36 cellular contexts compared by ENCODE assay signal in the genomic region with DNA sequence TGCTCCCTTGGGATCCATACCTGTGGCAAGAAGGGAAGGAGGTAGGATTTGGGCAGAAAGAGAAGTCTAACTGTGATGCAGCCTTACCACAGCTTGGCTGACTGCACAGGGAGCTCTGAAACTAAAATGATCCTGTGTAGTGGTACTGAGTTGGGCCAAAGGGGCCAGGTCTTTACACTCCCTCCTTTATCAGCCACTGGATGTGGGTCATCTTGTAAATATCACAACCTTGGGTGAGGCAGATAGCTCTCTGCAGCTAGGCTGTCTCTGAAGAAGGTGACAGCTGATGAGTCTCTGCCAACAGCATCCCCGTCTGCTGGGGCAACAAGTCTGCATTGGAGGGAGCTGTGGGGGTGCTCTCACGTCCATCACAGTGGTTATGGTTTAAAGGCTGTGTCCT.
"Had no signal": no experiment of that assay in that cellular context is flagged by ENCODE, and none has a peak within 500 bp of the region (broad histone marks: within the 10 kb centered on the region; RNA-seq: fewer than 3 reads in every experiment).

No MANE protein-coding gene starts in this region.

- H3K27ac Mint-ChIP-seq: activated B cell treated with CpG ODN at 0.5 μM for 24 hours; activated CD4-positive, alpha-beta memory T cell treated with anti-CD3 and anti-CD28 coated beads for 36 hours; activated CD4-positive, alpha-beta T cell treated with anti-CD3 and anti-CD28 coated beads, Interleukin-2, amount 10 ng/mL, durations not matched to agents 24 days and 14 days; activated CD8-positive, alpha-beta T cell treated with anti-CD3 and anti-CD28 coated beads for 36 hours; activated naive CD4-positive, alpha-beta T cell treated with anti-CD3 and anti-CD28 coated beads, Interleukin-2, amount 10 ng/mL, durations not matched to agents 7 days and 5 days; activated naive CD4-positive, alpha-beta T cell treated with anti-CD3 and anti-CD28 coated beads, Interleukin-2, amount 50 U/mL, for 24 hours; activated naive CD8-positive, alpha-beta T cell; activated naive CD8-positive, alpha-beta T cell treated with anti-CD3 and anti-CD28 coated beads, Interleukin-2, amount 10 ng/mL, durations not matched to agents 7 days and 5 days; activated naive CD8-positive, alpha-beta T cell treated with anti-CD3 and anti-CD28 coated beads, Interleukin-2, amount 50 U/mL, for 24 hours; activated T-cell treated with anti-CD3 and anti-CD28 coated beads, Interleukin-2, amount 50 U/mL, for 72 hours; activated T-helper 1 cell treated with anti-CD3 and anti-CD28 coated beads, Interleukin-12 subunit alpha, Interleukin-12 subunit beta, Interleukin-2, Interleukin-4 antibody, amounts not matched to agents 30 ng/mL and 10 ng/mL and 1 ng/mL, durations not matched to agents 14 hours and 24 hours and 36 hours; activated T-helper 17 cell treated with anti-CD3 and anti-CD28 coated beads, Interleukin-2, amount 50 U/mL, for 72 hours; T-helper 1 cell treated with Interleukin-12 subunit alpha and Interleukin-12 subunit beta and Interleukin-4 antibody, amounts not matched to agents 30 μg/mL and 1 μg/mL, for 36 hours; T-helper 2 cell treated with Interferon-gamma antibody and Interleukin-4, amounts not matched to agents 5 μg/mL and 100 μg/mL, for 36 hours had no signal

- ATAC-seq: activated CD8-positive, alpha-beta T cell treated with anti-CD3 and anti-CD28 coated beads for 36 hours; activated naive CD8-positive, alpha-beta T cell treated with anti-CD3 and anti-CD28 coated beads, Interleukin-2, amount 50 U/mL, for 24 hours; activated T-cell treated with anti-CD3 and anti-CD28 coated beads, Interleukin-2, amount 50 U/mL, for 4 hours; activated T-cell treated with anti-CD3 and anti-CD28 coated beads, Interleukin-2, amount 50 U/mL, for 72 hours; activated T-helper 17 cell treated with anti-CD3 and anti-CD28 coated beads, Interleukin-2, amount 50 U/mL, for 72 hours; body of pancreas had no signal

- H3K27me3 ChIP-seq: body of pancreas, brain microvascular endothelial cell, breast epithelium had no signal

- H3K36me3 ChIP-seq: brain microvascular endothelial cell, breast epithelium had no signal

- H3K9me3 Mint-ChIP-seq: activated CD4-positive, alpha-beta memory T cell treated with anti-CD3 and anti-CD28 coated beads for 36 hours; activated CD4-positive, alpha-beta T cell treated with anti-CD3 and anti-CD28 coated beads, Interleukin-2, amount 10 ng/mL, durations not matched to agents 24 days and 14 days; activated CD8-positive, alpha-beta T cell treated with anti-CD3 and anti-CD28 coated beads for 36 hours; activated naive CD4-positive, alpha-beta T cell treated with anti-CD3 and anti-CD28 coated beads, Interleukin-2, amount 10 ng/mL, durations not matched to agents 7 days and 5 days; activated naive CD4-positive, alpha-beta T cell treated with anti-CD3 and anti-CD28 coated beads, Interleukin-2, amount 50 U/mL, for 24 hours; activated naive CD8-positive, alpha-beta T cell treated with anti-CD3 and anti-CD28 coated beads, Interleukin-2, amount 10 ng/mL, durations not matched to agents 7 days and 5 days; activated naive CD8-positive, alpha-beta T cell treated with anti-CD3 and anti-CD28 coated beads, Interleukin-2, amount 50 U/mL, for 24 hours; activated T-cell treated with anti-CD3 and anti-CD28 coated beads, Interleukin-2, amount 50 U/mL, for 4 hours; activated T-cell treated with anti-CD3 and anti-CD28 coated beads, Interleukin-2, amount 50 U/mL, for 72 hours; activated T-helper 1 cell treated with anti-CD3 and anti-CD28 coated beads, Interleukin-12 subunit alpha, Interleukin-12 subunit beta, Interleukin-2, Interleukin-4 antibody, amounts not matched to agents 30 ng/mL and 10 ng/mL and 1 ng/mL, durations not matched to agents 14 hours and 24 hours and 36 hours; T-helper 1 cell treated with Interleukin-12 subunit alpha and Interleukin-12 subunit beta and Interleukin-4 antibody, amounts not matched to agents 30 μg/mL and 1 μg/mL, for 36 hours; T-helper 2 cell treated with Interferon-gamma antibody and Interleukin-4, amounts not matched to agents 5 μg/mL and 100 μg/mL, for 36 hours had no signal

- H3K9me3 ChIP-seq: body of pancreas, breast epithelium had no signal

- H3K4me1 Mint-ChIP-seq: activated B cell treated with CpG ODN at 0.5 μM for 24 hours; activated CD4-positive, alpha-beta T cell treated with anti-CD3 and anti-CD28 coated beads, Interleukin-2, amount 10 ng/mL, durations not matched to agents 24 days and 14 days; activated naive CD4-positive, alpha-beta T cell treated with anti-CD3 and anti-CD28 coated beads, Interleukin-2, amount 10 ng/mL, durations not matched to agents 7 days and 5 days; activated naive CD4-positive, alpha-beta T cell treated with anti-CD3 and anti-CD28 coated beads, Interleukin-2, amount 50 U/mL, for 24 hours; activated naive CD8-positive, alpha-beta T cell treated with anti-CD3 and anti-CD28 coated beads, Interleukin-2, amount 10 ng/mL, durations not matched to agents 7 days and 5 days; activated naive CD8-positive, alpha-beta T cell treated with anti-CD3 and anti-CD28 coated beads, Interleukin-2, amount 50 U/mL, for 24 hours; activated T-helper 17 cell treated with anti-CD3 and anti-CD28 coated beads, Interleukin-2, amount 50 U/mL, for 72 hours had no signal

- FAIRE-seq: astrocyte, TTC549 had no signal

- H3K36me3 Mint-ChIP-seq: activated CD4-positive, alpha-beta memory T cell treated with anti-CD3 and anti-CD28 coated beads for 36 hours; activated naive CD4-positive, alpha-beta T cell treated with anti-CD3 and anti-CD28 coated beads, Interleukin-2, amount 10 ng/mL, durations not matched to agents 7 days and 5 days; activated naive CD4-positive, alpha-beta T cell treated with anti-CD3 and anti-CD28 coated beads, Interleukin-2, amount 50 U/mL, for 24 hours; activated naive CD8-positive, alpha-beta T cell; activated naive CD8-positive, alpha-beta T cell treated with anti-CD3 and anti-CD28 coated beads, Interleukin-2, amount 10 ng/mL, durations not matched to agents 7 days and 5 days had no signal

- DNase-seq: activated B cell treated with CpG ODN at 0.5 μM for 24 hours; activated CD4-positive, alpha-beta memory T cell treated with anti-CD3 and anti-CD28 coated beads for 36 hours; activated CD4-positive, alpha-beta T cell treated with anti-CD3 and anti-CD28 coated beads for 4 hours; activated CD4-positive, alpha-beta T cell treated with anti-CD3 and anti-CD28 coated beads, Interleukin-2, amount 10 ng/mL, durations not matched to agents 24 days and 14 days; activated CD4-positive, alpha-beta T cell treated with anti-CD3 and anti-CD28 coated beads, Interleukin-2, amount 50 U/mL, for 1 hour; activated CD4-positive, alpha-beta T cell treated with anti-CD3 and anti-CD28 coated beads, Interleukin-2, amount 50 U/mL, for 4 hours; activated CD4-positive, CD25-positive, alpha-beta regulatory T cell treated with anti-CD3 and anti-CD28 coated beads, Interleukin-2, amount 50 U/mL, for 72 hours; activated CD8-positive, alpha-beta memory T cell treated with anti-CD3 and anti-CD28 coated beads, Interleukin-2, amount 50 U/mL, for 4 hours; activated CD8-positive, alpha-beta T cell treated with anti-CD3 and anti-CD28 coated beads for 36 hours; activated gamma-delta T cell; activated naive CD4-positive, alpha-beta T cell treated with anti-CD3 and anti-CD28 coated beads, Interleukin-2, amount 10 ng/mL, durations not matched to agents 7 days and 5 days; activated naive CD4-positive, alpha-beta T cell treated with Interleukin-2 at 50 U/mL for 16 hours; activated naive CD8-positive, alpha-beta T cell treated with anti-CD3 and anti-CD28 coated beads, Interleukin-2, amount 10 ng/mL, durations not matched to agents 7 days and 5 days; activated naive CD8-positive, alpha-beta T cell treated with anti-CD3 and anti-CD28 coated beads, Interleukin-2, amount 50 U/mL, for 24 hours; activated T-cell treated with anti-CD3 and anti-CD28 coated beads for 4 hours; activated T-cell treated with anti-CD3 and anti-CD28 coated beads, Interleukin-2, amount 50 U/mL, for 1 hour; activated T-cell treated with anti-CD3 and anti-CD28 coated beads, Interleukin-2, amount 50 U/mL, for 4 hours; activated T-cell treated with anti-CD3 and anti-CD28 coated beads, Interleukin-2, amount 50 U/mL, for 72 hours; amygdala; anterior cingulate cortex; body of pancreas; brain microvascular endothelial cell; central memory CD4-positive, alpha-beta T cell; T-helper 1 cell; T-helper 2 cell; T-helper 9 cell had no signal

- H3K27ac ChIP-seq: body of pancreas, brain microvascular endothelial cell, breast epithelium, VCaP had no signal

- H3K4me3 ChIP-seq: body of pancreas, breast epithelium had no signal

- H3K4me3 Mint-ChIP-seq: activated B cell treated with CpG ODN at 0.5 μM for 24 hours; activated CD4-positive, alpha-beta memory T cell treated with anti-CD3 and anti-CD28 coated beads for 36 hours; activated CD4-positive, alpha-beta T cell treated with anti-CD3 and anti-CD28 coated beads, Interleukin-2, amount 10 ng/mL, durations not matched to agents 24 days and 14 days; activated CD8-positive, alpha-beta T cell treated with anti-CD3 and anti-CD28 coated beads for 36 hours; activated naive CD4-positive, alpha-beta T cell treated with anti-CD3 and anti-CD28 coated beads, Interleukin-2, amount 10 ng/mL, durations not matched to agents 7 days and 5 days; activated naive CD4-positive, alpha-beta T cell treated with anti-CD3 and anti-CD28 coated beads, Interleukin-2, amount 50 U/mL, for 24 hours; activated naive CD8-positive, alpha-beta T cell; activated naive CD8-positive, alpha-beta T cell treated with anti-CD3 and anti-CD28 coated beads, Interleukin-2, amount 10 ng/mL, durations not matched to agents 7 days and 5 days; activated naive CD8-positive, alpha-beta T cell treated with anti-CD3 and anti-CD28 coated beads, Interleukin-2, amount 50 U/mL, for 24 hours; activated T-cell treated with anti-CD3 and anti-CD28 coated beads, Interleukin-2, amount 50 U/mL, for 4 hours; activated T-cell treated with anti-CD3 and anti-CD28 coated beads, Interleukin-2, amount 50 U/mL, for 72 hours; activated T-helper 1 cell treated with anti-CD3 and anti-CD28 coated beads, Interleukin-12 subunit alpha, Interleukin-12 subunit beta, Interleukin-2, Interleukin-4 antibody, amounts not matched to agents 30 ng/mL and 10 ng/mL and 1 ng/mL, durations not matched to agents 14 hours and 24 hours and 36 hours; activated T-helper 17 cell treated with anti-CD3 and anti-CD28 coated beads, Interleukin-2, amount 50 U/mL, for 72 hours; T-helper 1 cell treated with Interleukin-12 subunit alpha and Interleukin-12 subunit beta and Interleukin-4 antibody, amounts not matched to agents 30 μg/mL and 1 μg/mL, for 36 hours; T-helper 2 cell treated with Interferon-gamma antibody and Interleukin-4, amounts not matched to agents 5 μg/mL and 100 μg/mL, for 36 hours had no signal

- H3K4me1 ChIP-seq: body of pancreas, breast epithelium had no signal
